1 cellular context compared by ENCODE assay signal in the genomic region with DNA sequence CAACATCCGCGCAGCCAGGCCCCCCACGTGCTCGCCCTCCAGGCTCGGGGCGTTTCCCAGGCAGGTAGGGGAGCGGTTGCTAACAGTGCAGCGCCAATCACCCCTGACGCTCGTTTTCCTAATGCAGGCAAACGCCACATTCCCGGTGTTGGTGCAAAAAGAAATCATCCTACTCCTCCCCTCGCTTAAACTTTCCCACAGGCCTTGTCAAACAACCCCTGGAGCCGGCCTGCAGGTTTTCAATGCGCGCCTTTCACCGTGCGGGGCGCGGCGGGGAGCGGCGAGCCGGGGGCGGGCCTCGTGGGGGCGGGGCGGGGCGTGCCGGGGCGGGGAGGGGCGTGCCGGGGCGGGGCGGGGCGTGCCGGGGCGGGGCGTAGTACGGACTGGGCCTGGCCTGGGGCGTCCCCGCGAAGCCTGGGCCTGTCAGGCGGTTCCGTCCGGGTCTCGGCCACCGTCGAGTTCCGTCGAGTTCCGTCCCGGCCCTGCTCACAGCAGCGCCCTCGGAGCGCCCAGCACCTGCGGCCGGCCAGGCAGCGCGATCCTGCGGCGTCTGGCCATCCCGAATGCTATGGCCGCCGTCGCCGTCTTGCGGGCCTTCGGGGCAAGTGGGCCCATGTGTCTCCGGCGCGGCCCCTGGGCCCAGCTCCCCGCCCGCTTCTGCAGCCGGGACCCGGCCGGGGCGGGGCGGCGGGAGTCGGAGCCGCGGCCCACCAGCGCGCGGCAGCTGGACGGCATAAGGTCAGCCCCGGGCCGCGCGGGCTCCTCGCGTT.
TF ChIP-seq lines count a peak whose summit lies in the region.

A gene with protein sequence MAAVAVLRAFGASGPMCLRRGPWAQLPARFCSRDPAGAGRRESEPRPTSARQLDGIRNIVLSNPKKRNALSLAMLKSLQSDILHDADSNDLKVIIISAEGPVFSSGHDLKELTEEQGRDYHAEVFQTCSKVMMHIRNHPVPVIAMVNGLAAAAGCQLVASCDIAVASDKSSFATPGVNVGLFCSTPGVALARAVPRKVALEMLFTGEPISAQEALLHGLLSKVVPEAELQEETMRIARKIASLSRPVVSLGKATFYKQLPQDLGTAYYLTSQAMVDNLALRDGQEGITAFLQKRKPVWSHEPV (plus strand): TSS at position 374 of the 770 bp plus-strand sequence. CDS start 195 bp downstream, at position 569.

TF ChIP-seq in K562, 482 proteins besides CTCF, POLR2A, EP300 and RAD21 (continued from another document and continues in another):
- TF ChIP-seq, protein P1, sequence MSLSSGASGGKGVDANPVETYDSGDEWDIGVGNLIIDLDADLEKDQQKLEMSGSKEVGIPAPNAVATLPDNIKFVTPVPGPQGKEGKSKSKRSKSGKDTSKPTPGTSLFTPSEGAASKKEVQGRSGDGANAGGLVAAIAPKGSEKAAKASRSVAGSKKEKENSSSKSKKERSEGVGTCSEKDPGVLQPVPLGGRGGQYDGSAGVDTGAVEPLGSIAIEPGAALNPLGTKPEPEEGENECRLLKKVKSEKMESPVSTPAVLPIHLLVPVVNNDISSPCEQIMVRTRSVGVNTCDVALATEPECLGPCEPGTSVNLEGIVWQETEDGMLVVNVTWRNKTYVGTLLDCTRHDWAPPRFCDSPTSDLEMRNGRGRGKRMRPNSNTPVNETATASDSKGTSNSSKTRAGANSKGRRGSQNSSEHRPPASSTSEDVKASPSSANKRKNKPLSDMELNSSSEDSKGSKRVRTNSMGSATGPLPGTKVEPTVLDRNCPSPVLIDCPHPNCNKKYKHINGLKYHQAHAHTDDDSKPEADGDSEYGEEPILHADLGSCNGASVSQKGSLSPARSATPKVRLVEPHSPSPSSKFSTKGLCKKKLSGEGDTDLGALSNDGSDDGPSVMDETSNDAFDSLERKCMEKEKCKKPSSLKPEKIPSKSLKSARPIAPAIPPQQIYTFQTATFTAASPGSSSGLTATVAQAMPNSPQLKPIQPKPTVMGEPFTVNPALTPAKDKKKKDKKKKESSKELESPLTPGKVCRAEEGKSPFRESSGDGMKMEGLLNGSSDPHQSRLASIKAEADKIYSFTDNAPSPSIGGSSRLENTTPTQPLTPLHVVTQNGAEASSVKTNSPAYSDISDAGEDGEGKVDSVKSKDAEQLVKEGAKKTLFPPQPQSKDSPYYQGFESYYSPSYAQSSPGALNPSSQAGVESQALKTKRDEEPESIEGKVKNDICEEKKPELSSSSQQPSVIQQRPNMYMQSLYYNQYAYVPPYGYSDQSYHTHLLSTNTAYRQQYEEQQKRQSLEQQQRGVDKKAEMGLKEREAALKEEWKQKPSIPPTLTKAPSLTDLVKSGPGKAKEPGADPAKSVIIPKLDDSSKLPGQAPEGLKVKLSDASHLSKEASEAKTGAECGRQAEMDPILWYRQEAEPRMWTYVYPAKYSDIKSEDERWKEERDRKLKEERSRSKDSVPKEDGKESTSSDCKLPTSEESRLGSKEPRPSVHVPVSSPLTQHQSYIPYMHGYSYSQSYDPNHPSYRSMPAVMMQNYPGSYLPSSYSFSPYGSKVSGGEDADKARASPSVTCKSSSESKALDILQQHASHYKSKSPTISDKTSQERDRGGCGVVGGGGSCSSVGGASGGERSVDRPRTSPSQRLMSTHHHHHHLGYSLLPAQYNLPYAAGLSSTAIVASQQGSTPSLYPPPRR (CRISPR knock-in tag; IDR thresholded peaks at IDR 0.05; ENCODE audit: borderline replicate concordance): 0 out of 2 replicates have a peak, but pooled peaks have one; percentile 54
- TF ChIP-seq TAF1 (IDR thresholded peaks at IDR 0.05; ENCODE audit: control insufficient read depth, extremely low read depth, insufficient read depth, low read length, severe bottlenecking) (peak; percentile 8), RBM15 (IDR thresholded peaks at IDR 0.05; ENCODE audit: insufficient read depth, low read length) (no peak), BMI1 (IDR thresholded peaks at IDR 0.05; ENCODE audit: low read length) (no peak), BRF1 (IDR thresholded peaks at IDR 0.05; ENCODE audit: borderline replicate concordance, extremely low read depth, insufficient read length) (no peak), CTBP1 (IDR thresholded peaks at IDR 0.05; ENCODE audit: borderline replicate concordance) (no peak), FOXM1 (IDR thresholded peaks at IDR 0.05; ENCODE audit: low read depth) (no peak), FOXM1 (CRISPR knock-in tag; IDR thresholded peaks at IDR 0.05; ENCODE audit: low read depth) (peak; percentile 69; the same call in 1 of the 2 replicates), STAT5A (IDR thresholded peaks at IDR 0.05; ENCODE audit: borderline replicate concordance, low read length) (no peak), HNRNPK (IDR thresholded peaks at IDR 0.05; ENCODE audit: low read depth, low read length, poor library complexity, severe bottlenecking) (no peak), MYNN (IDR thresholded peaks at IDR 0.05) (no peak), MYNN (CRISPR knock-in tag; IDR thresholded peaks at IDR 0.05) (no peak), PHB2 (IDR thresholded peaks at IDR 0.05; ENCODE audit: low read depth) (no peak), MBD2 (IDR thresholded peaks at IDR 0.05; ENCODE audit: borderline replicate concordance, low read depth) (no peak), FOXP1 (CRISPR knock-in tag; IDR thresholded peaks at IDR 0.05) (peak; percentile 83; the same call in 1 of the 2 replicates), FIP1L1 (IDR thresholded peaks at IDR 0.05; ENCODE audit: low read depth, low read length, poor library complexity, severe bottlenecking) (peak; percentile 58), EP400 (IDR thresholded peaks at IDR 0.05) (peak; percentile 44; the same call in 1 of the 2 replicates), EZH2 (IDR thresholded peaks at IDR 0.05; ENCODE audit: borderline replicate concordance, low read depth, low read length) (no peak), LARP7 (IDR thresholded peaks at IDR 0.05) (no peak), HDAC2 (IDR thresholded peaks at IDR 0.05) (no peak), ZNF197 (CRISPR knock-in tag; IDR thresholded peaks at IDR 0.05; ENCODE audit: low read depth) (no peak), BHLHE40 (IDR thresholded peaks at IDR 0.05; ENCODE audit: low read length) (peak; percentile 28; the same call in 1 of the 2 replicates), CCNT2 (IDR thresholded peaks at IDR 0.05; ENCODE audit: borderline replicate concordance, extremely low read depth, insufficient read length, low read depth, low read length) (peak; percentile 41), MAZ (CRISPR knock-in tag; conservative IDR thresholded peaks at IDR 0.05 in 1 of 2, IDR thresholded peaks at IDR 0.05 in 1 of 2) (peak in 1 of 2 experiments; percentile 72; a peak in 3 of 4 replicates), ZNF644 (tag; IDR thresholded peaks at IDR 0.05; ENCODE audit: low read depth) (no peak), RBM25 (IDR thresholded peaks at IDR 0.05; ENCODE audit: low read depth, low read length, severe bottlenecking) (peak; percentile 22), POLR2B (IDR thresholded peaks at IDR 0.05; ENCODE audit: low read depth, partially characterized antibody) (peak; percentile 43), YY1 (IDR thresholded peaks at IDR 0.05; ENCODE audit: borderline replicate concordance in 1 of 3, control insufficient read depth in 1 of 3, extremely low read depth in 1 of 3, insufficient read depth in 3 of 3, insufficient read length in 1 of 3, insufficient replicate concordance in 2 of 3, low read depth in 1 of 3, low read length in 2 of 3) (peak in 2 of 3 experiments; percentile 77 to 85)
- TF ChIP-seq, protein P2, sequence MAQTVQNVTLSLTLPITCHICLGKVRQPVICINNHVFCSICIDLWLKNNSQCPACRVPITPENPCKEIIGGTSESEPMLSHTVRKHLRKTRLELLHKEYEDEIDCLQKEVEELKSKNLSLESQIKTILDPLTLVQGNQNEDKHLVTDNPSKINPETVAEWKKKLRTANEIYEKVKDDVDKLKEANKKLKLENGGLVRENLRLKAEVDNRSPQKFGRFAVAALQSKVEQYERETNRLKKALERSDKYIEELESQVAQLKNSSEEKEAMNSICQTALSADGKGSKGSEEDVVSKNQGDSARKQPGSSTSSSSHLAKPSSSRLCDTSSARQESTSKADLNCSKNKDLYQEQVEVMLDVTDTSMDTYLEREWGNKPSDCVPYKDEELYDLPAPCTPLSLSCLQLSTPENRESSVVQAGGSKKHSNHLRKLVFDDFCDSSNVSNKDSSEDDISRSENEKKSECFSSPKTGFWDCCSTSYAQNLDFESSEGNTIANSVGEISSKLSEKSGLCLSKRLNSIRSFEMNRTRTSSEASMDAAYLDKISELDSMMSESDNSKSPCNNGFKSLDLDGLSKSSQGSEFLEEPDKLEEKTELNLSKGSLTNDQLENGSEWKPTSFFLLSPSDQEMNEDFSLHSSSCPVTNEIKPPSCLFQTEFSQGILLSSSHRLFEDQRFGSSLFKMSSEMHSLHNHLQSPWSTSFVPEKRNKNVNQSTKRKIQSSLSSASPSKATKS (CRISPR knock-in tag; IDR thresholded peaks at IDR 0.05): no peak
- TF ChIP-seq, protein P3, sequence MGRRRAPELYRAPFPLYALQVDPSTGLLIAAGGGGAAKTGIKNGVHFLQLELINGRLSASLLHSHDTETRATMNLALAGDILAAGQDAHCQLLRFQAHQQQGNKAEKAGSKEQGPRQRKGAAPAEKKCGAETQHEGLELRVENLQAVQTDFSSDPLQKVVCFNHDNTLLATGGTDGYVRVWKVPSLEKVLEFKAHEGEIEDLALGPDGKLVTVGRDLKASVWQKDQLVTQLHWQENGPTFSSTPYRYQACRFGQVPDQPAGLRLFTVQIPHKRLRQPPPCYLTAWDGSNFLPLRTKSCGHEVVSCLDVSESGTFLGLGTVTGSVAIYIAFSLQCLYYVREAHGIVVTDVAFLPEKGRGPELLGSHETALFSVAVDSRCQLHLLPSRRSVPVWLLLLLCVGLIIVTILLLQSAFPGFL (CRISPR knock-in tag; IDR thresholded peaks at IDR 0.05): no peak
- TF ChIP-seq, protein P4, sequence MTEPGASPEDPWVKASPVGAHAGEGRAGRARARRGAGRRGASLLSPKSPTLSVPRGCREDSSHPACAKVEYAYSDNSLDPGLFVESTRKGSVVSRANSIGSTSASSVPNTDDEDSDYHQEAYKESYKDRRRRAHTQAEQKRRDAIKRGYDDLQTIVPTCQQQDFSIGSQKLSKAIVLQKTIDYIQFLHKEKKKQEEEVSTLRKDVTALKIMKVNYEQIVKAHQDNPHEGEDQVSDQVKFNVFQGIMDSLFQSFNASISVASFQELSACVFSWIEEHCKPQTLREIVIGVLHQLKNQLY (CRISPR knock-in tag; conservative IDR thresholded peaks at IDR 0.05): 0 out of 4 replicates have a peak, but pooled peaks of 1 of the 2 experiments have one; percentile 71
- TF ChIP-seq, protein P5, sequence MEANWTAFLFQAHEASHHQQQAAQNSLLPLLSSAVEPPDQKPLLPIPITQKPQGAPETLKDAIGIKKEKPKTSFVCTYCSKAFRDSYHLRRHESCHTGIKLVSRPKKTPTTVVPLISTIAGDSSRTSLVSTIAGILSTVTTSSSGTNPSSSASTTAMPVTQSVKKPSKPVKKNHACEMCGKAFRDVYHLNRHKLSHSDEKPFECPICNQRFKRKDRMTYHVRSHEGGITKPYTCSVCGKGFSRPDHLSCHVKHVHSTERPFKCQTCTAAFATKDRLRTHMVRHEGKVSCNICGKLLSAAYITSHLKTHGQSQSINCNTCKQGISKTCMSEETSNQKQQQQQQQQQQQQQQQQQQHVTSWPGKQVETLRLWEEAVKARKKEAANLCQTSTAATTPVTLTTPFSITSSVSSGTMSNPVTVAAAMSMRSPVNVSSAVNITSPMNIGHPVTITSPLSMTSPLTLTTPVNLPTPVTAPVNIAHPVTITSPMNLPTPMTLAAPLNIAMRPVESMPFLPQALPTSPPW (CRISPR knock-in tag; IDR thresholded peaks at IDR 0.05): peak; percentile 69
- TF ChIP-seq, protein P6, sequence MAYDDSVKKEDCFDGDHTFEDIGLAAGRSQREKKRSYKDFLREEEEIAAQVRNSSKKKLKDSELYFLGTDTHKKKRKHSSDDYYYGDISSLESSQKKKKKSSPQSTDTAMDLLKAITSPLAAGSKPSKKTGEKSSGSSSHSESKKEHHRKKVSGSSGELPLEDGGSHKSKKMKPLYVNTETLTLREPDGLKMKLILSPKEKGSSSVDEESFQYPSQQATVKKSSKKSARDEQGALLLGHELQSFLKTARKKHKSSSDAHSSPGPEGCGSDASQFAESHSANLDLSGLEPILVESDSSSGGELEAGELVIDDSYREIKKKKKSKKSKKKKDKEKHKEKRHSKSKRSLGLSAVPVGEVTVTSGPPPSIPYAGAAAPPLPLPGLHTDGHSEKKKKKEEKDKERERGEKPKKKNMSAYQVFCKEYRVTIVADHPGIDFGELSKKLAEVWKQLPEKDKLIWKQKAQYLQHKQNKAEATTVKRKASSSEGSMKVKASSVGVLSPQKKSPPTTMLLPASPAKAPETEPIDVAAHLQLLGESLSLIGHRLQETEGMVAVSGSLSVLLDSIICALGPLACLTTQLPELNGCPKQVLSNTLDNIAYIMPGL (CRISPR knock-in tag; IDR thresholded peaks at IDR 0.05): peak; percentile 81; the same call in 1 of the 2 replicates
- TF ChIP-seq, protein P7, sequence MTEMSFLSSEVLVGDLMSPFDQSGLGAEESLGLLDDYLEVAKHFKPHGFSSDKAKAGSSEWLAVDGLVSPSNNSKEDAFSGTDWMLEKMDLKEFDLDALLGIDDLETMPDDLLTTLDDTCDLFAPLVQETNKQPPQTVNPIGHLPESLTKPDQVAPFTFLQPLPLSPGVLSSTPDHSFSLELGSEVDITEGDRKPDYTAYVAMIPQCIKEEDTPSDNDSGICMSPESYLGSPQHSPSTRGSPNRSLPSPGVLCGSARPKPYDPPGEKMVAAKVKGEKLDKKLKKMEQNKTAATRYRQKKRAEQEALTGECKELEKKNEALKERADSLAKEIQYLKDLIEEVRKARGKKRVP (CRISPR knock-in tag; IDR thresholded peaks at IDR 0.05): no peak
- TF ChIP-seq, protein P8, sequence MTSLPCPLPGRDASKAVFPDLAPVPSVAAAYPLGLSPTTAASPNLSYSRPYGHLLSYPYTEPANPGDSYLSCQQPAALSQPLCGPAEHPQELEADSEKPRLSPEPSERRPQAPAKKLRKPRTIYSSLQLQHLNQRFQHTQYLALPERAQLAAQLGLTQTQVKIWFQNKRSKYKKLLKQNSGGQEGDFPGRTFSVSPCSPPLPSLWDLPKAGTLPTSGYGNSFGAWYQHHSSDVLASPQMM (CRISPR knock-in tag; IDR thresholded peaks at IDR 0.05): no peak
- TF ChIP-seq, protein P9, sequence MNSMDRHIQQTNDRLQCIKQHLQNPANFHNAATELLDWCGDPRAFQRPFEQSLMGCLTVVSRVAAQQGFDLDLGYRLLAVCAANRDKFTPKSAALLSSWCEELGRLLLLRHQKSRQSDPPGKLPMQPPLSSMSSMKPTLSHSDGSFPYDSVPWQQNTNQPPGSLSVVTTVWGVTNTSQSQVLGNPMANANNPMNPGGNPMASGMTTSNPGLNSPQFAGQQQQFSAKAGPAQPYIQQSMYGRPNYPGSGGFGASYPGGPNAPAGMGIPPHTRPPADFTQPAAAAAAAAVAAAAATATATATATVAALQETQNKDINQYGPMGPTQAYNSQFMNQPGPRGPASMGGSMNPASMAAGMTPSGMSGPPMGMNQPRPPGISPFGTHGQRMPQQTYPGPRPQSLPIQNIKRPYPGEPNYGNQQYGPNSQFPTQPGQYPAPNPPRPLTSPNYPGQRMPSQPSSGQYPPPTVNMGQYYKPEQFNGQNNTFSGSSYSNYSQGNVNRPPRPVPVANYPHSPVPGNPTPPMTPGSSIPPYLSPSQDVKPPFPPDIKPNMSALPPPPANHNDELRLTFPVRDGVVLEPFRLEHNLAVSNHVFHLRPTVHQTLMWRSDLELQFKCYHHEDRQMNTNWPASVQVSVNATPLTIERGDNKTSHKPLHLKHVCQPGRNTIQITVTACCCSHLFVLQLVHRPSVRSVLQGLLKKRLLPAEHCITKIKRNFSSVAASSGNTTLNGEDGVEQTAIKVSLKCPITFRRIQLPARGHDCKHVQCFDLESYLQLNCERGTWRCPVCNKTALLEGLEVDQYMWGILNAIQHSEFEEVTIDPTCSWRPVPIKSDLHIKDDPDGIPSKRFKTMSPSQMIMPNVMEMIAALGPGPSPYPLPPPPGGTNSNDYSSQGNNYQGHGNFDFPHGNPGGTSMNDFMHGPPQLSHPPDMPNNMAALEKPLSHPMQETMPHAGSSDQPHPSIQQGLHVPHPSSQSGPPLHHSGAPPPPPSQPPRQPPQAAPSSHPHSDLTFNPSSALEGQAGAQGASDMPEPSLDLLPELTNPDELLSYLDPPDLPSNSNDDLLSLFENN (IDR thresholded peaks at IDR 0.05; ENCODE audit: low read depth in 2 of 2, low read length in 2 of 2): no peak
